Comparison of ENCODE assay signal across 16 cellular contexts in the genomic region with DNA sequence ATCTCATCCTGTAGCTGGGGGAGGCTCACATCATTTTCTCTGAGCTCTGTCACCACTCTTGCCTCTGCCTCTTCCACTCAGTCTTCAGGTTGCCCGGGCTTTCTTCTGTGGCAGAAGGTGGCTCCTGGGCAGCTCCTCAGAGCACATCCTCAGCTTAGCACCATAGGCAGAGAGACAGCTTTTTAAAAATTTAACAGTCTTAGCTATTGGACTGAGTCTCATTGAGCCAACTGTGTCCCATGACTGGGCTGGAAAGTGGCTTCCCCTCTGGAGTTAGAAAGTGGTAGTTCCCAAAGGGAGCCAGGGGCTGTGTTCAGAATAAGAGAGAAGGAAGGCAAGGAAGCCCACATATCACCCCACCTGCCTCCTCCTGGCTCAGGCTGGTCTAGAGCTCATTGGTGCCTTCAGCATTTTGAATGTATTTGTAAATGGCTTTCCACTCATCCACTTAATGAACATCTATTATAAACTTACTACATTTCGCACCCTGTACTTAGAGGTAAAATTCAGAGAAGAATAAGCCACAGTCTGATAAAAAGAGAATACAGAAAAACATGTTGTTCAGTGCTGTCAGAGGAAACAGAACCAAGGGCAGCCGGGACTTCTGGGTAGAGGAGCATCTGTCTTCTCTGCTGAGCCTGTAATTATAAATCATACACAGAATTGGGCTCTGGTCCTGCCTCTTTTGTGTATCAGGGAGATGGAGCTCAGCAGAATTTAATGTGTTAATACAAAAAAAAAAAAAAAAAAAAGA.
DNase-seq lines count a peak whose midpoint lies in the region; ATAC-seq, FAIRE-seq and TF ChIP-seq lines count a peak whose summit lies in the region.
"Had no signal": no experiment of that assay in that cellular context is flagged by ENCODE, and none has a peak within 500 bp of the region (broad histone marks: within the 10 kb centered on the region; RNA-seq: fewer than 3 reads in every experiment).

No MANE protein-coding gene starts in this region.

- POLR2A ChIA-PET in activated CD8-positive, alpha-beta T cell treated with anti-CD3 and anti-CD28 coated beads, Interleukin-2, amount 10 ng/mL, durations not matched to agents 7 days and 5 days (lab: Charles Lee), result no interaction called here
- POLR2A ChIA-PET in activated CD8-positive, alpha-beta T cell treated with anti-CD3 and anti-CD28 coated beads for 36 hours (lab: Charles Lee), result interaction anchor here (1.1 kb wide), 1 partner anchor 734 kb away, joined by 3 read pairs; a partner anchor contains a TSS

- no peaks in the 10 kb centered on the region for H3K27me3 ChIP-seq in esophagus muscularis mucosa

- peaks cover 6% of the 10 kb centered on the region for H3K9me3 Mint-ChIP-seq in activated CD8-positive, alpha-beta T cell treated with anti-CD3 and anti-CD28 coated beads, Interleukin-2, amount 10 ng/mL, durations not matched to agents 7 days and 5 days (ENCODE audit: insufficient read depth)
- H3K9me3 Mint-ChIP-seq in activated CD8-positive, alpha-beta T cell treated with anti-CD3 and anti-CD28 coated beads for 36 hours, result peaks cover 5% of the 10 kb centered on the region
- peaks cover 5% of the 10 kb centered on the region for H3K9me3 Mint-ChIP-seq in type B pancreatic cell

- no peak for DNase-seq in activated CD8-positive, alpha-beta T cell treated with anti-CD3 and anti-CD28 coated beads, Interleukin-2, amount 10 ng/mL, durations not matched to agents 7 days and 5 days
- no peak for DNase-seq in activated CD8-positive, alpha-beta T cell treated with anti-CD3 and anti-CD28 coated beads for 36 hours
- DNase-seq in esophagus muscularis mucosa (ENCODE audit: extremely low spot score) (peak; percentile 57), retina (peak; percentile 13), type B pancreatic cell (ENCODE audit: extremely low spot score, unreplicated experiment) (no peak), DMS153 (lab: John Stamatoyannopoulos, UW) (no peak), RCC 7860 (ENCODE audit: low spot score) (no peak)
- DNase-seq: ACHN; aorta; effector memory CD8-positive, alpha-beta T cell; NCI-H748 treated with DMSO at 0.1 percent for 48 hours; occipital lobe; PC-3 had no signal

- peak overlapping the region; percentile 71 for H3K27ac Mint-ChIP-seq in activated CD8-positive, alpha-beta T cell treated with anti-CD3 and anti-CD28 coated beads, Interleukin-2, amount 10 ng/mL, durations not matched to agents 7 days and 5 days
- H3K27ac Mint-ChIP-seq in activated CD8-positive, alpha-beta T cell treated with anti-CD3 and anti-CD28 coated beads for 36 hours, result no peak overlapping the region
- H3K27ac Mint-ChIP-seq in type B pancreatic cell, result no peak overlapping the region
- H3K27ac Mint-ChIP-seq: effector memory CD8-positive, alpha-beta T cell had no signal

- H3K4me3 ChIP-seq in esophagus muscularis mucosa, result no peak overlapping the region
- H3K4me3 ChIP-seq: thoracic aorta had no signal

- no peaks in the 10 kb centered on the region for H3K36me3 ChIP-seq in KOPT-K1 (ENCODE audit: insufficient read depth, low read length)
- no peaks in the 10 kb centered on the region for H3K36me3 ChIP-seq in esophagus muscularis mucosa
- H3K36me3 ChIP-seq: thoracic aorta had no signal

- H3K36me3 Mint-ChIP-seq in activated CD8-positive, alpha-beta T cell treated with anti-CD3 and anti-CD28 coated beads, Interleukin-2, amount 10 ng/mL, durations not matched to agents 7 days and 5 days (ENCODE audit: low read depth), result peaks cover 19% of the 10 kb centered on the region
- H3K36me3 Mint-ChIP-seq in activated CD8-positive, alpha-beta T cell treated with anti-CD3 and anti-CD28 coated beads for 36 hours (ENCODE audit: low read depth), result peaks cover 6% of the 10 kb centered on the region
- H3K36me3 Mint-ChIP-seq in type B pancreatic cell, result no peaks in the 10 kb centered on the region

- H3K9me3 ChIP-seq in KOPT-K1 (ENCODE audit: insufficient read depth, low read length, poor library complexity, severe bottlenecking), result peaks cover 4% of the 10 kb centered on the region
- no peaks in the 10 kb centered on the region for H3K9me3 ChIP-seq in esophagus muscularis mucosa
- H3K9me3 ChIP-seq: thoracic aorta had no signal

- peak overlapping the region; percentile 36 for H3K27ac ChIP-seq in KOPT-K1 (ENCODE audit: low read depth, low read length, poor library complexity, severe bottlenecking)
- no peak overlapping the region for H3K27ac ChIP-seq in esophagus muscularis mucosa (replicated peaks in 1 of 4)
- H3K27ac ChIP-seq: thoracic aorta had no signal

- H3K4me3 Mint-ChIP-seq in activated CD8-positive, alpha-beta T cell treated with anti-CD3 and anti-CD28 coated beads, Interleukin-2, amount 10 ng/mL, durations not matched to agents 7 days and 5 days, result peak overlapping the region; percentile 17
- H3K4me3 Mint-ChIP-seq in activated CD8-positive, alpha-beta T cell treated with anti-CD3 and anti-CD28 coated beads for 36 hours, result no peak overlapping the region
- H3K4me3 Mint-ChIP-seq in type B pancreatic cell, result no peak overlapping the region
- H3K4me3 Mint-ChIP-seq: effector memory CD8-positive, alpha-beta T cell had no signal

- no peak for ATAC-seq in activated CD8-positive, alpha-beta T cell treated with anti-CD3 and anti-CD28 coated beads, Interleukin-2, amount 10 ng/mL, durations not matched to agents 7 days and 5 days
- no peak for ATAC-seq in activated CD8-positive, alpha-beta T cell treated with anti-CD3 and anti-CD28 coated beads for 36 hours
- ATAC-seq: effector memory CD8-positive, alpha-beta T cell; PC-3 had no signal

- FAIRE-seq in RCC 7860 (lab: Jason Lieb, UNC), result no peak
- FAIRE-seq: HTR-8/SVneo had no signal

- peaks cover 14 to 25% (median 19%) of the 10 kb centered on the region in 4 donors for H3K4me1 ChIP-seq in esophagus muscularis mucosa

- no peak for TF ChIP-seq POLR2A in esophagus muscularis mucosa (IDR thresholded peaks at IDR 0.05; ENCODE audit: low read depth)

- TF ChIP-seq CTCF in activated CD8-positive, alpha-beta T cell treated with anti-CD3 and anti-CD28 coated beads for 36 hours (IDR thresholded peaks at IDR 0.05), result no peak
- TF ChIP-seq CTCF in esophagus muscularis mucosa (IDR thresholded peaks at IDR 0.05), result no peak
- TF ChIP-seq CTCF in type B pancreatic cell (conservative IDR thresholded peaks at IDR 0.05), result no peak

- CTCF ChIA-PET in activated CD8-positive, alpha-beta T cell treated with anti-CD3 and anti-CD28 coated beads, Interleukin-2, amount 10 ng/mL, durations not matched to agents 7 days and 5 days (lab: Charles Lee), result interaction anchor here (0.7 to 2.6 kb wide), 2 partner anchors 147 to 494 kb away, joined by 4 to 12 read pairs; no protein-coding TSS in a partner anchor
- CTCF ChIA-PET in activated CD8-positive, alpha-beta T cell treated with anti-CD3 and anti-CD28 coated beads for 36 hours (lab: Charles Lee), result interaction anchor here (1.2 kb wide), 1 partner anchor 146 kb away, joined by 4 read pairs; no protein-coding TSS in a partner anchor

- intact Hi-C loops in activated CD8-positive, alpha-beta T cell treated with anti-CD3 and anti-CD28 coated beads for 36 hours (cut with micrococcal nuclease), result no loop called here
- intact Hi-C loops in esophagus muscularis mucosa (cut with DNase I), result no loop called here

- no peak for TF ChIP-seq EP300 in esophagus muscularis mucosa (IDR thresholded peaks at IDR 0.05)

- H3K4me1 Mint-ChIP-seq in activated CD8-positive, alpha-beta T cell treated with anti-CD3 and anti-CD28 coated beads, Interleukin-2, amount 10 ng/mL, durations not matched to agents 7 days and 5 days (ENCODE audit: low read depth), result peaks cover 74% of the 10 kb centered on the region
- H3K4me1 Mint-ChIP-seq in activated CD8-positive, alpha-beta T cell treated with anti-CD3 and anti-CD28 coated beads for 36 hours (ENCODE audit: low read depth), result peaks cover 37% of the 10 kb centered on the region
- peaks cover 14% of the 10 kb centered on the region for H3K4me1 Mint-ChIP-seq in type B pancreatic cell (ENCODE audit: unreplicated experiment)

- H3K27me3 Mint-ChIP-seq in activated CD8-positive, alpha-beta T cell treated with anti-CD3 and anti-CD28 coated beads, Interleukin-2, amount 10 ng/mL, durations not matched to agents 7 days and 5 days (ENCODE audit: low read depth), result no peaks in the 10 kb centered on the region
- H3K27me3 Mint-ChIP-seq in activated CD8-positive, alpha-beta T cell treated with anti-CD3 and anti-CD28 coated beads for 36 hours, result no peaks in the 10 kb centered on the region
- no peaks in the 10 kb centered on the region for H3K27me3 Mint-ChIP-seq in type B pancreatic cell

- WGBS in esophagus muscularis mucosa, result 77% methylated on average over 3 of the region's 3 CpGs

Comparison
In these comparisons a context has a peak if more than half of its experiments do, and no peak if none do; other contexts are left out.
1. DNase-seq: peak in esophagus muscularis mucosa (single experiment) and retina (single experiment); none in activated CD8-positive, alpha-beta T cell treated with anti-CD3 and anti-CD28 coated beads, Interleukin-2, amount 10 ng/mL, durations not matched to agents 7 days and 5 days (single experiment), activated CD8-positive, alpha-beta T cell treated with anti-CD3 and anti-CD28 coated beads for 36 hours (single experiment), type B pancreatic cell (single experiment), DMS153 (single experiment) and RCC 7860 (single experiment).